Comparison of ENCODE assay signal across 15 cellular contexts in the genomic region with DNA sequence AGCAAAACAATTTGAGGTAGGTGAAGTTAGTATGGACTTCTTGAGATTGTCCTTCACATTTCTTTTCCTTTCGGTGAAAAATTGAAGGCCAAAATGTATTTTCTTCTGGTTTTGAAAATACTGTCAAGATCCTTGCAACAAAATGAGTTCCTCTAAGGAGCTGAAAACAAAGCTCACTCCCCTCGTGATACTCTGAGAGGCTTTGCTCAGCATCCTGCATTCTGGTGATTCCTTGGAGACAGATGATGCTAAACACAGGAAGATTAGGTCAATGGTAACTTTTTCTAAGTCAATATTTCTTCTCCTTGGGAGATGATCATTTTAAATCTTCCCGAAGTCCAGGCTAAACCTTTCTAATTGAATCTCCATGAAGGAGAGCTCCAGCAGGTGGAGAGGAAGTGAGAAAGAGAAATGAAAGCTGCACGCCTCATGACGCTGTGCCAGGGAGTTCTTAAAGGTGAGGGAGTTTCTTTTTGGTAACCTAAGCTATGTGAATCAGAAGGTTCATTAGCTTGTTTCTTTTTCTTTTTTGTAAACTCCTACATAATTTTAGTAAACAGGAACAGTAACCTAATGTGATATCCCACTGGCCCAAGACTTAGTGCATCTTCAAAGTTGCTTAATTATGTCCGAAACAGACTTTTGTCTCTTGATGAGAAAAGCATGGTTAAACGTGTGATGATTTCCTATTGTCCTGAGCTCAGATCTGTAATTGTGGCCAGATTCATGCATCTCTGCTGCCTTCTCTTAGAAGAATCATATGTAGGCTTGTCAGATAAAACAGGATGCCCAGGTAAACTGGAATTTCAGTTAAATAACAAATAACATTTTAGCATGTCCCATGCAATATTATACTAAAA. TPM values are rescaled to one million over a fixed set of nuclear protein-coding genes. Genes with fewer than 3 reads are reported as not detected.
A peak's percentile ranks its signal among the peaks of the same experiment; 100 is the strongest.
DNase-seq lines count a peak whose midpoint lies in the region; ATAC-seq lines count a peak whose summit lies in the region.
"Had no signal": no experiment of that assay in that cellular context is flagged by ENCODE, and none has a peak within 500 bp of the region (broad histone marks: within the 10 kb centered on the region; RNA-seq: fewer than 3 reads in every experiment).

No MANE protein-coding gene starts in this region.

- in situ Hi-C loops in GM23248 (cut with MboI) = no loop called here

- H3K27ac ChIP-seq in GM23248 = no peak overlapping the region
- H3K27ac ChIP-seq: brain microvascular endothelial cell, esophagus squamous epithelium had no signal

- ATAC-seq in HG02678 (IDR thresholded peaks at IDR 0.05; ENCODE audit: unreplicated experiment) (peak; percentile 93), HG03460 (IDR thresholded peaks at IDR 0.05; ENCODE audit: unreplicated experiment) (peak; percentile 96), sciatic nerve (no peak)

- H3K9me2 ChIP-seq in GM23248 (ENCODE audit: insufficient read depth) = no peaks in the 10 kb centered on the region

- no peaks in the 10 kb centered on the region for H3K79me2 ChIP-seq in GM23248 (ENCODE audit: insufficient read depth)

- H3K4me2 ChIP-seq in GM23248 (ENCODE audit: unreplicated experiment) = no peak overlapping the region

- H3F3A ChIP-seq in GM23248 (ENCODE audit: insufficient read depth) = no peaks in the 10 kb centered on the region

- no peaks in the 10 kb centered on the region for H3K4me1 ChIP-seq in GM23248 (ENCODE audit: insufficient read depth)
- H3K4me1 ChIP-seq: esophagus squamous epithelium had no signal

- no peak overlapping the region for H3K9ac ChIP-seq in GM23248

- DNase-seq in NOMO-1 treated with DMSO at 0.1 percent for 48 hours (lab: John Stamatoyannopoulos, UW; ENCODE audit: unreplicated experiment) = peak; percentile 11
- no peak for DNase-seq in NOMO-1 treated with dmso at 0.1 percent for 144 hours (lab: John Stamatoyannopoulos, UW; ENCODE audit: unreplicated experiment)
- DNase-seq in GM23248 = no peak
- no peak for DNase-seq in sciatic nerve (ENCODE audit: low spot score)
- DNase-seq in cerebellar nuclear complex (lab: John Stamatoyannopoulos, UW) = no peak
- DNase-seq in HuH-7 (ENCODE audit: low spot score) = no peak
- DNase-seq: brain microvascular endothelial cell; esophagus squamous epithelium; kidney glomerular epithelial cell; NCI-H82; nucleus accumbens; stimulated activated CD4-positive, alpha-beta T cell treated with anti-CD3 and anti-CD28 coated beads, Interleukin-2, amount 100 ng/mL, for 24 hours; substantia nigra had no signal

- no peaks in the 10 kb centered on the region for H4K20me1 ChIP-seq in GM23248 (ENCODE audit: insufficient read depth)

- intact Hi-C loops in sciatic nerve (cut with DNase I) = no loop called here

- no peak overlapping the region for H3K4me3 ChIP-seq in GM23248
- H3K4me3 ChIP-seq: esophagus squamous epithelium had no signal

- H3K27me3 ChIP-seq in GM23248 (replicated peaks; ENCODE audit: insufficient read depth) = no peaks in the 10 kb centered on the region; the same call in 1 of the 2 replicates
- H3K27me3 ChIP-seq: brain microvascular endothelial cell had no signal

- no peaks in the 10 kb centered on the region for H3K9me3 ChIP-seq in GM23248 (ENCODE audit: low read depth)
- H3K9me3 ChIP-seq: esophagus squamous epithelium had no signal

- no peaks in the 10 kb centered on the region for H3K36me3 ChIP-seq in GM23248 (ENCODE audit: low read depth)
- H3K36me3 ChIP-seq: brain microvascular endothelial cell, esophagus squamous epithelium had no signal

- 59 to 60% methylated on average over 7 of the region's 7 CpGs for WGBS in GM23248 (ENCODE audit: low coverage in 1 of 2, low lambda C conversion rate in 2 of 2, missing lambda C conversion rate in 2 of 2), 2 experiments

- no peak overlapping the region for H2AFZ ChIP-seq in GM23248

RNA-seq across cellular contexts. Expression of gene ESR1, which starts 15.0 kb away (rescaled TPM):
- total RNA-seq in GM23248 (2014; rRNA removed; shearing (Covaris generic)) = 0.13 TPM in 1 of 2 replicates, not detected in the other
- polyA plus RNA-seq in GM23248 (2016; fragmentation: Nextera tagmentation; extraction: Ambion mirVana) = 0.09 and 0.24 TPM in 2 replicates
- 16.5 TPM for total RNA-seq in sciatic nerve

Comparison
In these comparisons a context has a peak if more than half of its experiments do, and no peak if none do; other contexts are left out.
1. RNA of gene ESR1, which starts 15.0 kb away (total RNA-seq): 16.5 TPM in sciatic nerve (single experiment); 0.13 TPM in GM23248; every median in the first group is over 10 times any median in the second.